In the genomic region with DNA sequence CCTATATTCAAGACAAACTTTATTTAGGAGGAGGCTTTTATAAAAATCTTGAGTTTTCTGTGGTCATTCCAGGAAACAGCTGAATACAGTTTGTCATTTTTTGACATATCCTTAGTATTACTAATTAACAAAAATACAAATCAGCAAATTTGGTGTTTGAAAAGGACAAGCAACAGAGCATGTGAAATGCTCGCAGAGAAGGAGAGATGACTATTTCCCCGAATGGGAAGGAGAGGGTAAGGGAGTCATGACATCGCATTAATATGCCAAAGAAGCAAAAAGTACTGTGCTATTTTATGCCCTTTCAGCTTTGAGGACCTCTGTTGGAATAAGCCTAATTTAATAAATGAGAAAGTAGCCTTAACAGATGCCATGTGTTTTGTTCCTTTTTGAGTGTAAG, we compare ENCODE assay signal across 1 cellular context.
TF ChIP-seq lines count a peak whose summit lies in the region.

No MANE protein-coding gene starts in this region.

TF ChIP-seq in GM23338, 12 proteins besides CTCF, POLR2A, EP300 and RAD21 (continued from another document):
- TF ChIP-seq, protein P1, sequence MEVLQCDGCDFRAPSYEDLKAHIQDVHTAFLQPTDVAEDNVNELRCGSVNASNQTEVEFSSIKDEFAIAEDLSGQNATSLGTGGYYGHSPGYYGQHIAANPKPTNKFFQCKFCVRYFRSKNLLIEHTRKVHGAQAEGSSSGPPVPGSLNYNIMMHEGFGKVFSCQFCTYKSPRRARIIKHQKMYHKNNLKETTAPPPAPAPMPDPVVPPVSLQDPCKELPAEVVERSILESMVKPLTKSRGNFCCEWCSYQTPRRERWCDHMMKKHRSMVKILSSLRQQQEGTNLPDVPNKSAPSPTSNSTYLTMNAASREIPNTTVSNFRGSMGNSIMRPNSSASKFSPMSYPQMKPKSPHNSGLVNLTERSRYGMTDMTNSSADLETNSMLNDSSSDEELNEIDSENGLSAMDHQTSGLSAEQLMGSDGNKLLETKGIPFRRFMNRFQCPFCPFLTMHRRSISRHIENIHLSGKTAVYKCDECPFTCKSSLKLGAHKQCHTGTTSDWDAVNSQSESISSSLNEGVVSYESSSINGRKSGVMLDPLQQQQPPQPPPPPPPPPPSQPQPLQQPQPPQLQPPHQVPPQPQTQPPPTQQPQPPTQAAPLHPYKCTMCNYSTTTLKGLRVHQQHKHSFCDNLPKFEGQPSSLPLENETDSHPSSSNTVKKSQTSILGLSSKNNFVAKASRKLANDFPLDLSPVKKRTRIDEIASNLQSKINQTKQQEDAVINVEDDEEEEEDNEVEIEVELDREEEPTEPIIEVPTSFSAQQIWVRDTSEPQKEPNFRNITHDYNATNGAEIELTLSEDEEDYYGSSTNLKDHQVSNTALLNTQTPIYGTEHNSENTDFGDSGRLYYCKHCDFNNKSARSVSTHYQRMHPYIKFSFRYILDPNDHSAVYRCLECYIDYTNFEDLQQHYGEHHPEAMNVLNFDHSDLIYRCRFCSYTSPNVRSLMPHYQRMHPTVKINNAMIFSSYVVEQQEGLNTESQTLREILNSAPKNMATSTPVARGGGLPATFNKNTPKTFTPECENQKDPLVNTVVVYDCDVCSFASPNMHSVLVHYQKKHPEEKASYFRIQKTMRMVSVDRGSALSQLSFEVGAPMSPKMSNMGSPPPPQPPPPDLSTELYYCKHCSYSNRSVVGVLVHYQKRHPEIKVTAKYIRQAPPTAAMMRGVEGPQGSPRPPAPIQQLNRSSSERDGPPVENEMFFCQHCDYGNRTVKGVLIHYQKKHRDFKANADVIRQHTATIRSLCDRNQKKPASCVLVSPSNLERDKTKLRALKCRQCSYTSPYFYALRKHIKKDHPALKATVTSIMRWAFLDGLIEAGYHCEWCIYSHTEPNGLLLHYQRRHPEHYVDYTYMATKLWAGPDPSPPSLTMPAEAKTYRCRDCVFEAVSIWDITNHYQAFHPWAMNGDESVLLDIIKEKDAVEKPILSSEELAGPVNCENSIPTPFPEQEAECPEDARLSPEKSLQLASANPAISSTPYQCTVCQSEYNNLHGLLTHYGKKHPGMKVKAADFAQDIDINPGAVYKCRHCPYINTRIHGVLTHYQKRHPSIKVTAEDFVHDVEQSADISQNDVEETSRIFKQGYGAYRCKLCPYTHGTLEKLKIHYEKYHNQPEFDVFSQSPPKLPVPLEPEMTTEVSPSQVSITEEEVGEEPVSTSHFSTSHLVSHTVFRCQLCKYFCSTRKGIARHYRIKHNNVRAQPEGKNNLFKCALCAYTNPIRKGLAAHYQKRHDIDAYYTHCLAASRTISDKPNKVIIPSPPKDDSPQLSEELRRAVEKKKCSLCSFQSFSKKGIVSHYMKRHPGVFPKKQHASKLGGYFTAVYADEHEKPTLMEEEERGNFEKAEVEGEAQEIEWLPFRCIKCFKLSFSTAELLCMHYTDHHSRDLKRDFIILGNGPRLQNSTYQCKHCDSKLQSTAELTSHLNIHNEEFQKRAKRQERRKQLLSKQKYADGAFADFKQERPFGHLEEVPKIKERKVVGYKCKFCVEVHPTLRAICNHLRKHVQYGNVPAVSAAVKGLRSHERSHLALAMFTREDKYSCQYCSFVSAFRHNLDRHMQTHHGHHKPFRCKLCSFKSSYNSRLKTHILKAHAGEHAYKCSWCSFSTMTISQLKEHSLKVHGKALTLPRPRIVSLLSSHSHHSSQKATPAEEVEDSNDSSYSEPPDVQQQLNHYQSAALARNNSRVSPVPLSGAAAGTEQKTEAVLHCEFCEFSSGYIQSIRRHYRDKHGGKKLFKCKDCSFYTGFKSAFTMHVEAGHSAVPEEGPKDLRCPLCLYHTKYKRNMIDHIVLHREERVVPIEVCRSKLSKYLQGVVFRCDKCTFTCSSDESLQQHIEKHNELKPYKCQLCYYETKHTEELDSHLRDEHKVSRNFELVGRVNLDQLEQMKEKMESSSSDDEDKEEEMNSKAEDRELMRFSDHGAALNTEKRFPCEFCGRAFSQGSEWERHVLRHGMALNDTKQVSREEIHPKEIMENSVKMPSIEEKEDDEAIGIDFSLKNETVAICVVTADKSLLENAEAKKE (CRISPR knock-in tag; IDR thresholded peaks at IDR 0.05), result no peak
- TF ChIP-seq ZNF114 (CRISPR knock-in tag; IDR thresholded peaks at IDR 0.05) (no peak), STAT1 (IDR thresholded peaks at IDR 0.05; ENCODE audit: unreplicated experiment) (no peak), EZH2 (IDR thresholded peaks at IDR 0.05; ENCODE audit: low read depth, unreplicated experiment) (no peak), EZH2phosphoT487 (IDR thresholded peaks at IDR 0.05; ENCODE audit: unreplicated experiment) (no peak), NANOG (IDR thresholded peaks at IDR 0.05; ENCODE audit: borderline replicate concordance) (no peak), ZNF331 (CRISPR knock-in tag; IDR thresholded peaks at IDR 0.05; ENCODE audit: low read depth) (no peak), REST (IDR thresholded peaks at IDR 0.05; ENCODE audit: unreplicated experiment) (no peak), JUNB (IDR thresholded peaks at IDR 0.05; ENCODE audit: unreplicated experiment) (no peak)
- TF ChIP-seq, protein P2, sequence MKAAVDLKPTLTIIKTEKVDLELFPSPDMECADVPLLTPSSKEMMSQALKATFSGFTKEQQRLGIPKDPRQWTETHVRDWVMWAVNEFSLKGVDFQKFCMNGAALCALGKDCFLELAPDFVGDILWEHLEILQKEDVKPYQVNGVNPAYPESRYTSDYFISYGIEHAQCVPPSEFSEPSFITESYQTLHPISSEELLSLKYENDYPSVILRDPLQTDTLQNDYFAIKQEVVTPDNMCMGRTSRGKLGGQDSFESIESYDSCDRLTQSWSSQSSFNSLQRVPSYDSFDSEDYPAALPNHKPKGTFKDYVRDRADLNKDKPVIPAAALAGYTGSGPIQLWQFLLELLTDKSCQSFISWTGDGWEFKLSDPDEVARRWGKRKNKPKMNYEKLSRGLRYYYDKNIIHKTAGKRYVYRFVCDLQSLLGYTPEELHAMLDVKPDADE (IDR thresholded peaks at IDR 0.05), result no peak
